ENCODE assay signal across 17 cellular contexts in the genomic region with DNA sequence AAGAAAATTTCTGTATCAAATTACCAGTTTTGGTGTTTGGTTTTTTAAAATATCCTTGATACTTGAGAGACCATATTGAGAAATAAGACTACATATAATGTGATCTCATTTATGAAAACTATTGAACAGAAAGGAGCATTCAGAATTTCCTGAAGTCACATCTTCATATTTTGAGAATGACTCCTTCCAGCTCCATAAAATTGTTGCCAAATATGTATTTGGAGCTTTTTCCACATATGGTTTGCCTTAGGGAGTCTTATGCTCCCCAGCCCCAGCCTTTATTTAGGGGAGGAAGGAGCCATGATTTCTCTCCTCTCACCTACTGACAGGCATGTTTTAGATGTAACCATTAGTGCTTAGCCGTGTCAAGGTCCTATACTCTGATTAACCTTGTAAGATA. TPM values are rescaled to one million over a fixed set of nuclear protein-coding genes. Genes with fewer than 3 reads are reported as not detected.
DNase-seq lines count a peak whose midpoint lies in the region; ATAC-seq, FAIRE-seq and TF ChIP-seq lines count a peak whose summit lies in the region.
"Had no signal": no experiment of that assay in that cellular context is flagged by ENCODE, and none has a peak within 500 bp of the region (broad histone marks: within the 10 kb centered on the region; RNA-seq: fewer than 3 reads in every experiment).

No MANE protein-coding gene starts in this region.

- H3K4me3 Mint-ChIP-seq in activated naive CD8-positive, alpha-beta T cell treated with anti-CD3 and anti-CD28 coated beads for 36 hours = no peak overlapping the region

- H3K4me1 Mint-ChIP-seq in activated naive CD8-positive, alpha-beta T cell treated with anti-CD3 and anti-CD28 coated beads for 36 hours = no peaks in the 10 kb centered on the region

- FAIRE-seq in RCC 7860 (lab: Jason Lieb, UNC) = peak; percentile 50
- FAIRE-seq: H1 had no signal

- intact Hi-C loops in adrenal gland (cut with DNase I) = no loop called here

- no peaks in the 10 kb centered on the region for H3K27me3 ChIP-seq in adrenal gland
- H3K27me3 ChIP-seq: MG63 had no signal

- H3K9me3 Mint-ChIP-seq in activated naive CD8-positive, alpha-beta T cell treated with anti-CD3 and anti-CD28 coated beads for 36 hours = peaks cover 4% of the 10 kb centered on the region

- no peak for ATAC-seq in stimulated activated naive CD8-positive, alpha-beta T cell treated with anti-CD3 and anti-CD28 coated beads, Interleukin-15, Interleukin-2, amounts not matched to agents 100 U/mL and 50 U/mL, for 24 hours
- ATAC-seq: Right ventricle myocardium inferior had no signal

- H3K36me3 ChIP-seq in adrenal gland (replicated peaks in 1 of 2) = no peaks in the 10 kb centered on the region
- H3K36me3 ChIP-seq: MG63 had no signal

- H3K36me3 Mint-ChIP-seq in activated naive CD8-positive, alpha-beta T cell treated with anti-CD3 and anti-CD28 coated beads for 36 hours = no peaks in the 10 kb centered on the region

- no peak overlapping the region for H3K27ac Mint-ChIP-seq in activated naive CD8-positive, alpha-beta T cell treated with anti-CD3 and anti-CD28 coated beads for 36 hours

- peak; percentile 10 for DNase-seq in ELR (ENCODE audit: low read depth)
- no peak for DNase-seq in RCC 7860 (ENCODE audit: low spot score)
- DNase-seq in fibroblast of peridontal ligament (ENCODE audit: extremely low read depth) = peak; percentile 91
- DNase-seq in stromal cell of bone marrow (ENCODE audit: low read depth) = peak; percentile 61
- DNase-seq in adrenal gland = no peak
- no peak for DNase-seq in stimulated activated naive CD8-positive, alpha-beta T cell treated with anti-CD3 and anti-CD28 coated beads, Interleukin-15, Interleukin-2, amounts not matched to agents 100 U/mL and 50 U/mL, for 24 hours
- no peak for DNase-seq in activated naive CD8-positive, alpha-beta T cell treated with anti-CD3 and anti-CD28 coated beads for 36 hours
- DNase-seq: ACHN, C1 segment of cervical spinal cord, MG63, NCI-H1105, NCI-H1694 treated with DMSO at 0.1 percent for 48 hours, PC-9 had no signal

- peaks cover 4% of the 10 kb centered on the region for H3K27me3 Mint-ChIP-seq in activated naive CD8-positive, alpha-beta T cell treated with anti-CD3 and anti-CD28 coated beads for 36 hours

- TF ChIP-seq CTCF in adrenal gland (IDR thresholded peaks at IDR 0.05) = no peak

- no peaks in the 10 kb centered on the region for H3K9me3 ChIP-seq in adrenal gland (replicated peaks in 1 of 3)
- H3K9me3 ChIP-seq: MG63 had no signal

- H3K27ac ChIP-seq in adrenal gland = no peak overlapping the region
- H3K27ac ChIP-seq: KMS-11, PC-9, SK-N-MC had no signal

- no peak overlapping the region for H3K4me3 ChIP-seq in adrenal gland
- H3K4me3 ChIP-seq: MG63, PC-9, SK-N-MC had no signal

- no peaks in the 10 kb centered on the region for H3K4me1 ChIP-seq in adrenal gland (replicated peaks in 1 of 2)

- 54 to 70% (median 62%) methylated on average over 1 of the region's 1 CpG for WGBS in adrenal gland, 4 donors

- no peak for TF ChIP-seq POLR2A in adrenal gland (IDR thresholded peaks at IDR 0.05)

RNA-seq across cellular contexts. Expression of gene GCNT1, which starts 51.1 kb away (rescaled TPM):
- total RNA-seq in adrenal gland = 10 to 100 TPM in 1 of 8 donors, 1 to 10 TPM in 6, under 1 TPM in 1; 0.79 to 56.4 (median 3.9) TPM
- 1 to 10 TPM in 2 of 3 donors, under 1 TPM in 1; 0.77 to 1.3 (median 1.2) TPM for polyA plus RNA-seq in adrenal gland
- total RNA-seq in activated naive CD8-positive, alpha-beta T cell treated with anti-CD3 and anti-CD28 coated beads for 36 hours = 1 to 10 TPM; 4.3 to 5.4 TPM

Comparison
In these comparisons a context has a peak if more than half of its experiments do, and no peak if none do; other contexts are left out.
1. DNase-seq: peak in ELR (single experiment), fibroblast of peridontal ligament (single experiment) and stromal cell of bone marrow (single experiment); none in RCC 7860 (single experiment), adrenal gland (0 of 7), stimulated activated naive CD8-positive, alpha-beta T cell treated with anti-CD3 and anti-CD28 coated beads, Interleukin-15, Interleukin-2, amounts not matched to agents 100 U/mL and 50 U/mL, for 24 hours (single experiment) and activated naive CD8-positive, alpha-beta T cell treated with anti-CD3 and anti-CD28 coated beads for 36 hours (single experiment).